ENCODE assay signal across 1 cellular context in the genomic region with DNA sequence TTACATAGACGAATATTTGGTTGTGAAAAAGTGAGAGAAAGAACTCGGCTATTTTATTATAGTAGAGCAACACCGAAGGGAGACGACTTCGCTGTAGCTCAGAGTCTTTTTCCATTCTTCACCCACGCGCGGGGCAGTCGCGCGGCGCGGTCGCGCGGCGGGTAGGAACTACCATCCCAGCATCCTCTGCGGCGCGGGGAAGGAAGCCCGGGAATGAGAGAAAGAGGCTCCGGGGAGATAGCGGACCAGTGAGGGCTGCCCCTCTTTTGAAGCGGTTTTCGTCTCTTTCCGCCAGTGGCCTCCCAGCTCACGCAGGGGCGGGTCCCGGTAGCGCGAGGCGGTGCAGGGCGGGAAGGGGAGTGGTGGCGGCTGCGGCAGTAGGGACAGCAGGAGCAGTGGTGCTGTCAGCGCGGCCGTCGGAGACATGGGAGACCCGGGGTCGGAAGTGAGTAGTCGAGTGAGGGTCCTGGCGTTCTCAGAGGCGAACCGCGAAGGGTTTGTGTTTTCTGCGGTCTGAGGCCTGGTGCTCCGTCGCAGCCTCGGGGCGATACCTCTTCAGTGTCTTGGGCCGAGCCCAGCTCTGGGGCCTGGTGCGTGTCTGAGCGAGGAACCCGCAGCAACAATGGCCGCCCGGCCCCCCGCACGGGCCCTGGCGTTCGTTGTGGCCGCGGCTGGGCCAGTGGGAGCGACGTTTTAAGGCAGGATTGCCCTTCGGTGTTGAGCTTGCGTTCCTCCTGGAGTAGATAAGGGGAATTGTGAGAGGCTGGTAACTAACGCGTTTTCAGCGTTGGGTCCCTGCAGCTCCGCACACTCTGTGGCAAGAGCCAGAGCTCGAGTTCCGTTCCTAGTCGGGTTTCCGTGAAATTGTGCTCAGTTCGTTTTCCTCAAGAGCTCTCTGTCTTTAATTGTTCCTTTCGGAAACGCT.
TF ChIP-seq lines count a peak whose summit lies in the region.

A gene with protein sequence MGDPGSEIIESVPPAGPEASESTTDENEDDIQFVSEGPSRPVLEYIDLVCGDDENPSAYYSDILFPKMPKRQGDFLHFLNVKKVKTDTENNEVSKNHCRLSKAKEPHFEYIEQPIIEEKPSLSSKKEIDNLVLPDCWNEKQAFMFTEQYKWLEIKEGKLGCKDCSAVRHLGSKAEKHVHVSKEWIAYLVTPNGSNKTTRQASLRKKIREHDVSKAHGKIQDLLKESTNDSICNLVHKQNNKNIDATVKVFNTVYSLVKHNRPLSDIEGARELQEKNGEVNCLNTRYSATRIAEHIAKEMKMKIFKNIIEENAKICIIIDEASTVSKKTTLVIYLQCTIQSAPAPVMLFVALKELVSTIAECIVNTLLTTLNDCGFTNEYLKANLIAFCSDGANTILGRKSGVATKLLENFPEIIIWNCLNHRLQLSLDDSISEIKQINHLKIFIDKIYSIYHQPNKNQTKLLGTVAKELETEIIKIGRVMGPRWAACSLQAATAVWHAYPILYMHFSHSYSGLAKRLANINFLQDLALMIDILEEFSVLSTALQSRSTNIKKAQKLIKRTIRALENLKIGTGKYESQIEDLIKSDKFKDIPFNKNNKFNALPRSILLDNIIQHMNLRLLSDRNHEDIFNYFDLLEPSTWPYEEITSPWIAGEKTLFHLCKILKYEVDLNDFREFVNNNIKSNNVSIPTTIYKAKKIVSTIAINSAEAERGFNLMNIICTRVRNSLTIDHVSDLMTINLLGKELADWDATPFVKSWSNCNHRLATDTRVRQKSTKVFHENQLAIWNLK (plus strand): TSS at position 362 of the 925 bp plus-strand sequence. CDS start 63 bp downstream, at position 425.

TF ChIP-seq in GM12878, 131 proteins besides CTCF, POLR2A, EP300 and RAD21:
- TF ChIP-seq, protein P1, sequence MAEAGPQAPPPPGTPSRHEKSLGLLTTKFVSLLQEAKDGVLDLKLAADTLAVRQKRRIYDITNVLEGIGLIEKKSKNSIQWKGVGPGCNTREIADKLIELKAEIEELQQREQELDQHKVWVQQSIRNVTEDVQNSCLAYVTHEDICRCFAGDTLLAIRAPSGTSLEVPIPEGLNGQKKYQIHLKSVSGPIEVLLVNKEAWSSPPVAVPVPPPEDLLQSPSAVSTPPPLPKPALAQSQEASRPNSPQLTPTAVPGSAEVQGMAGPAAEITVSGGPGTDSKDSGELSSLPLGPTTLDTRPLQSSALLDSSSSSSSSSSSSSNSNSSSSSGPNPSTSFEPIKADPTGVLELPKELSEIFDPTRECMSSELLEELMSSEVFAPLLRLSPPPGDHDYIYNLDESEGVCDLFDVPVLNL (IDR thresholded peaks at IDR 0.05; ENCODE audit: low read depth, low read length): peak; percentile 60; the same call in 1 of the 2 replicates
- 0 out of 2 replicates have a peak, but pooled peaks have one; percentile 13 for TF ChIP-seq CREM (IDR thresholded peaks at IDR 0.05; ENCODE audit: low read depth)
- TF ChIP-seq, protein P2, sequence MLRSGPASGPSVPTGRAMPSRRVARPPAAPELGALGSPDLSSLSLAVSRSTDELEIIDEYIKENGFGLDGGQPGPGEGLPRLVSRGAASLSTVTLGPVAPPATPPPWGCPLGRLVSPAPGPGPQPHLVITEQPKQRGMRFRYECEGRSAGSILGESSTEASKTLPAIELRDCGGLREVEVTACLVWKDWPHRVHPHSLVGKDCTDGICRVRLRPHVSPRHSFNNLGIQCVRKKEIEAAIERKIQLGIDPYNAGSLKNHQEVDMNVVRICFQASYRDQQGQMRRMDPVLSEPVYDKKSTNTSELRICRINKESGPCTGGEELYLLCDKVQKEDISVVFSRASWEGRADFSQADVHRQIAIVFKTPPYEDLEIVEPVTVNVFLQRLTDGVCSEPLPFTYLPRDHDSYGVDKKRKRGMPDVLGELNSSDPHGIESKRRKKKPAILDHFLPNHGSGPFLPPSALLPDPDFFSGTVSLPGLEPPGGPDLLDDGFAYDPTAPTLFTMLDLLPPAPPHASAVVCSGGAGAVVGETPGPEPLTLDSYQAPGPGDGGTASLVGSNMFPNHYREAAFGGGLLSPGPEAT (IDR thresholded peaks at IDR 0.05; ENCODE audit: low read depth): peak; percentile 83
- TF ChIP-seq, protein P3, sequence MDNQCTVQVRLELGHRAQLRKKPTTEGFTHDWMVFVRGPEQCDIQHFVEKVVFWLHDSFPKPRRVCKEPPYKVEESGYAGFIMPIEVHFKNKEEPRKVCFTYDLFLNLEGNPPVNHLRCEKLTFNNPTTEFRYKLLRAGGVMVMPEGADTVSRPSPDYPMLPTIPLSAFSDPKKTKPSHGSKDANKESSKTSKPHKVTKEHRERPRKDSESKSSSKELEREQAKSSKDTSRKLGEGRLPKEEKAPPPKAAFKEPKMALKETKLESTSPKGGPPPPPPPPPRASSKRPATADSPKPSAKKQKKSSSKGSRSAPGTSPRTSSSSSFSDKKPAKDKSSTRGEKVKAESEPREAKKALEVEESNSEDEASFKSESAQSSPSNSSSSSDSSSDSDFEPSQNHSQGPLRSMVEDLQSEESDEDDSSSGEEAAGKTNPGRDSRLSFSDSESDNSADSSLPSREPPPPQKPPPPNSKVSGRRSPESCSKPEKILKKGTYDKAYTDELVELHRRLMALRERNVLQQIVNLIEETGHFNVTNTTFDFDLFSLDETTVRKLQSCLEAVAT (IDR thresholded peaks at IDR 0.05): peak; percentile 56; the same call in 1 of the 2 replicates
- TF ChIP-seq IKZF1 (conservative IDR thresholded peaks at IDR 0.05): peak; percentile 92
- peak; percentile 47; the same call in 1 of the 2 replicates for TF ChIP-seq MTA2 (IDR thresholded peaks at IDR 0.05; ENCODE audit: low read depth)
- peak; percentile 52; the same call in 1 of the 2 replicates for TF ChIP-seq CREB1 (IDR thresholded peaks at IDR 0.05; ENCODE audit: low read depth)
- 0 out of 3 replicates have a peak, but pooled peaks have one; percentile 25 for TF ChIP-seq POU2F2 (IDR thresholded peaks at IDR 0.05; ENCODE audit: borderline replicate concordance, low read depth, low read length)
- peak; percentile 74 for TF ChIP-seq GATAD2B (conservative IDR thresholded peaks at IDR 0.05; ENCODE audit: low read depth)
- TF ChIP-seq, protein P4, sequence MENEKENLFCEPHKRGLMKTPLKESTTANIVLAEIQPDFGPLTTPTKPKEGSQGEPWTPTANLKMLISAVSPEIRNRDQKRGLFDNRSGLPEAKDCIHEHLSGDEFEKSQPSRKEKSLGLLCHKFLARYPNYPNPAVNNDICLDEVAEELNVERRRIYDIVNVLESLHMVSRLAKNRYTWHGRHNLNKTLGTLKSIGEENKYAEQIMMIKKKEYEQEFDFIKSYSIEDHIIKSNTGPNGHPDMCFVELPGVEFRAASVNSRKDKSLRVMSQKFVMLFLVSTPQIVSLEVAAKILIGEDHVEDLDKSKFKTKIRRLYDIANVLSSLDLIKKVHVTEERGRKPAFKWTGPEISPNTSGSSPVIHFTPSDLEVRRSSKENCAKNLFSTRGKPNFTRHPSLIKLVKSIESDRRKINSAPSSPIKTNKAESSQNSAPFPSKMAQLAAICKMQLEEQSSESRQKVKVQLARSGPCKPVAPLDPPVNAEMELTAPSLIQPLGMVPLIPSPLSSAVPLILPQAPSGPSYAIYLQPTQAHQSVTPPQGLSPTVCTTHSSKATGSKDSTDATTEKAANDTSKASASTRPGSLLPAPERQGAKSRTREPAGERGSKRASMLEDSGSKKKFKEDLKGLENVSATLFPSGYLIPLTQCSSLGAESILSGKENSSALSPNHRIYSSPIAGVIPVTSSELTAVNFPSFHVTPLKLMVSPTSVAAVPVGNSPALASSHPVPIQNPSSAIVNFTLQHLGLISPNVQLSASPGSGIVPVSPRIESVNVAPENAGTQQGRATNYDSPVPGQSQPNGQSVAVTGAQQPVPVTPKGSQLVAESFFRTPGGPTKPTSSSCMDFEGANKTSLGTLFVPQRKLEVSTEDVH (IDR thresholded peaks at IDR 0.05; ENCODE audit: low read depth, partially characterized antibody): peak; percentile 37
- TF ChIP-seq MXI1 (IDR thresholded peaks at IDR 0.05; ENCODE audit: low read depth, low read length): 0 out of 2 replicates have a peak, but pooled peaks have one; percentile 24
- peak; percentile 43; the same call in 1 of the 2 replicates for TF ChIP-seq RUNX3 (IDR thresholded peaks at IDR 0.05; ENCODE audit: low read length)
- TF ChIP-seq CHD2 (IDR thresholded peaks at IDR 0.05; ENCODE audit: borderline replicate concordance, low read depth, low read length): peak; percentile 72
- TF ChIP-seq TCF3 (IDR thresholded peaks at IDR 0.05; ENCODE audit: borderline replicate concordance, insufficient read depth, low read depth, low read length): 0 out of 2 replicates have a peak, but pooled peaks have one; percentile 9
- TF ChIP-seq EED (IDR thresholded peaks at IDR 0.05; ENCODE audit: low read depth): peak; percentile 76
- TF ChIP-seq, protein P5, sequence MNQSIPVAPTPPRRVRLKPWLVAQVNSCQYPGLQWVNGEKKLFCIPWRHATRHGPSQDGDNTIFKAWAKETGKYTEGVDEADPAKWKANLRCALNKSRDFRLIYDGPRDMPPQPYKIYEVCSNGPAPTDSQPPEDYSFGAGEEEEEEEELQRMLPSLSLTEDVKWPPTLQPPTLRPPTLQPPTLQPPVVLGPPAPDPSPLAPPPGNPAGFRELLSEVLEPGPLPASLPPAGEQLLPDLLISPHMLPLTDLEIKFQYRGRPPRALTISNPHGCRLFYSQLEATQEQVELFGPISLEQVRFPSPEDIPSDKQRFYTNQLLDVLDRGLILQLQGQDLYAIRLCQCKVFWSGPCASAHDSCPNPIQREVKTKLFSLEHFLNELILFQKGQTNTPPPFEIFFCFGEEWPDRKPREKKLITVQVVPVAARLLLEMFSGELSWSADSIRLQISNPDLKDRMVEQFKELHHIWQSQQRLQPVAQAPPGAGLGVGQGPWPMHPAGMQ (IDR thresholded peaks at IDR 0.05; ENCODE audit: borderline replicate concordance): peak; percentile 58; the same call in 1 of the 2 replicates
- TF ChIP-seq BACH1 (IDR thresholded peaks at IDR 0.05; ENCODE audit: borderline replicate concordance): peak; percentile 84
- peak; percentile 88; the same call in 1 of the 2 replicates for TF ChIP-seq HDGF (IDR thresholded peaks at IDR 0.05)
- TF ChIP-seq, protein P6, sequence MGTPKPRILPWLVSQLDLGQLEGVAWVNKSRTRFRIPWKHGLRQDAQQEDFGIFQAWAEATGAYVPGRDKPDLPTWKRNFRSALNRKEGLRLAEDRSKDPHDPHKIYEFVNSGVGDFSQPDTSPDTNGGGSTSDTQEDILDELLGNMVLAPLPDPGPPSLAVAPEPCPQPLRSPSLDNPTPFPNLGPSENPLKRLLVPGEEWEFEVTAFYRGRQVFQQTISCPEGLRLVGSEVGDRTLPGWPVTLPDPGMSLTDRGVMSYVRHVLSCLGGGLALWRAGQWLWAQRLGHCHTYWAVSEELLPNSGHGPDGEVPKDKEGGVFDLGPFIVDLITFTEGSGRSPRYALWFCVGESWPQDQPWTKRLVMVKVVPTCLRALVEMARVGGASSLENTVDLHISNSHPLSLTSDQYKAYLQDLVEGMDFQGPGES (IDR thresholded peaks at IDR 0.05): peak; percentile 9; the same call in 1 of the 2 replicates
- peak; percentile 51 for TF ChIP-seq HCFC1 (IDR thresholded peaks at IDR 0.05; ENCODE audit: low read length)
- TF ChIP-seq, protein P7, sequence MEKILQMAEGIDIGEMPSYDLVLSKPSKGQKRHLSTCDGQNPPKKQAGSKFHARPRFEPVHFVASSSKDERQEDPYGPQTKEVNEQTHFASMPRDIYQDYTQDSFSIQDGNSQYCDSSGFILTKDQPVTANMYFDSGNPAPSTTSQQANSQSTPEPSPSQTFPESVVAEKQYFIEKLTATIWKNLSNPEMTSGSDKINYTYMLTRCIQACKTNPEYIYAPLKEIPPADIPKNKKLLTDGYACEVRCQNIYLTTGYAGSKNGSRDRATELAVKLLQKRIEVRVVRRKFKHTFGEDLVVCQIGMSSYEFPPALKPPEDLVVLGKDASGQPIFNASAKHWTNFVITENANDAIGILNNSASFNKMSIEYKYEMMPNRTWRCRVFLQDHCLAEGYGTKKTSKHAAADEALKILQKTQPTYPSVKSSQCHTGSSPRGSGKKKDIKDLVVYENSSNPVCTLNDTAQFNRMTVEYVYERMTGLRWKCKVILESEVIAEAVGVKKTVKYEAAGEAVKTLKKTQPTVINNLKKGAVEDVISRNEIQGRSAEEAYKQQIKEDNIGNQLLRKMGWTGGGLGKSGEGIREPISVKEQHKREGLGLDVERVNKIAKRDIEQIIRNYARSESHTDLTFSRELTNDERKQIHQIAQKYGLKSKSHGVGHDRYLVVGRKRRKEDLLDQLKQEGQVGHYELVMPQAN (conservative IDR thresholded peaks at IDR 0.05): peak; percentile 61; the same call in 1 of the 2 replicates
- peak; percentile 70 for TF ChIP-seq GABPA (IDR thresholded peaks at IDR 0.05; ENCODE audit: low read depth)
- TF ChIP-seq IKZF2 (IDR thresholded peaks at IDR 0.05): peak; percentile 83 to 84
- 0 out of 2 replicates have a peak, but pooled peaks have one; percentile 58 for TF ChIP-seq RCOR1 (conservative IDR thresholded peaks at IDR 0.05; ENCODE audit: low read depth, low read length)
- TF ChIP-seq TCF7 (IDR thresholded peaks at IDR 0.05; ENCODE audit: borderline replicate concordance): 0 out of 2 replicates have a peak, but pooled peaks have one; percentile 46
- TF ChIP-seq POLR2AphosphoS5 (IDR thresholded peaks at IDR 0.05; ENCODE audit: low read length): peak; percentile 42; the same call in 1 of the 2 replicates
- TF ChIP-seq, protein P8, sequence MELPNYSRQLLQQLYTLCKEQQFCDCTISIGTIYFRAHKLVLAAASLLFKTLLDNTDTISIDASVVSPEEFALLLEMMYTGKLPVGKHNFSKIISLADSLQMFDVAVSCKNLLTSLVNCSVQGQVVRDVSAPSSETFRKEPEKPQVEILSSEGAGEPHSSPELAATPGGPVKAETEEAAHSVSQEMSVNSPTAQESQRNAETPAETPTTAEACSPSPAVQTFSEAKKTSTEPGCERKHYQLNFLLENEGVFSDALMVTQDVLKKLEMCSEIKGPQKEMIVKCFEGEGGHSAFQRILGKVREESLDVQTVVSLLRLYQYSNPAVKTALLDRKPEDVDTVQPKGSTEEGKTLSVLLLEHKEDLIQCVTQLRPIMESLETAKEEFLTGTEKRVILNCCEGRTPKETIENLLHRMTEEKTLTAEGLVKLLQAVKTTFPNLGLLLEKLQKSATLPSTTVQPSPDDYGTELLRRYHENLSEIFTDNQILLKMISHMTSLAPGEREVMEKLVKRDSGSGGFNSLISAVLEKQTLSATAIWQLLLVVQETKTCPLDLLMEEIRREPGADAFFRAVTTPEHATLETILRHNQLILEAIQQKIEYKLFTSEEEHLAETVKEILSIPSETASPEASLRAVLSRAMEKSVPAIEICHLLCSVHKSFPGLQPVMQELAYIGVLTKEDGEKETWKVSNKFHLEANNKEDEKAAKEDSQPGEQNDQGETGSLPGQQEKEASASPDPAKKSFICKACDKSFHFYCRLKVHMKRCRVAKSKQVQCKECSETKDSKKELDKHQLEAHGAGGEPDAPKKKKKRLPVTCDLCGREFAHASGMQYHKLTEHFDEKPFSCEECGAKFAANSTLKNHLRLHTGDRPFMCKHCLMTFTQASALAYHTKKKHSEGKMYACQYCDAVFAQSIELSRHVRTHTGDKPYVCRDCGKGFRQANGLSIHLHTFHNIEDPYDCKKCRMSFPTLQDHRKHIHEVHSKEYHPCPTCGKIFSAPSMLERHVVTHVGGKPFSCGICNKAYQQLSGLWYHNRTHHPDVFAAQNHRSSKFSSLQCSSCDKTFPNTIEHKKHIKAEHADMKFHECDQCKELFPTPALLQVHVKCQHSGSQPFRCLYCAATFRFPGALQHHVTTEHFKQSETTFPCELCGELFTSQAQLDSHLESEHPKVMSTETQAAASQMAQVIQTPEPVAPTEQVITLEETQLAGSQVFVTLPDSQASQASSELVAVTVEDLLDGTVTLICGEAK (IDR thresholded peaks at IDR 0.05; ENCODE audit: borderline replicate concordance): peak; percentile 65; the same call in 1 of the 2 replicates
- TF ChIP-seq BHLHE40 (IDR thresholded peaks at IDR 0.05; ENCODE audit: borderline replicate concordance in 1 of 2, low read depth in 2 of 2, low read length in 1 of 2): peak; percentile 11 to 52; a peak in 2 of 4 replicates
- TF ChIP-seq EGR1 (IDR thresholded peaks at IDR 0.05; ENCODE audit: borderline replicate concordance in 1 of 2, low read depth in 2 of 2, low read length in 2 of 2): peak in 1 of 2 experiments; percentile 60; a peak in 2 of 3 replicates
- TF ChIP-seq MEF2B (IDR thresholded peaks at IDR 0.05; ENCODE audit: partially characterized antibody, poor library complexity, severe bottlenecking): peak; percentile 35
- TF ChIP-seq NBN (IDR thresholded peaks at IDR 0.05): peak; percentile 74
